In the genomic region with DNA sequence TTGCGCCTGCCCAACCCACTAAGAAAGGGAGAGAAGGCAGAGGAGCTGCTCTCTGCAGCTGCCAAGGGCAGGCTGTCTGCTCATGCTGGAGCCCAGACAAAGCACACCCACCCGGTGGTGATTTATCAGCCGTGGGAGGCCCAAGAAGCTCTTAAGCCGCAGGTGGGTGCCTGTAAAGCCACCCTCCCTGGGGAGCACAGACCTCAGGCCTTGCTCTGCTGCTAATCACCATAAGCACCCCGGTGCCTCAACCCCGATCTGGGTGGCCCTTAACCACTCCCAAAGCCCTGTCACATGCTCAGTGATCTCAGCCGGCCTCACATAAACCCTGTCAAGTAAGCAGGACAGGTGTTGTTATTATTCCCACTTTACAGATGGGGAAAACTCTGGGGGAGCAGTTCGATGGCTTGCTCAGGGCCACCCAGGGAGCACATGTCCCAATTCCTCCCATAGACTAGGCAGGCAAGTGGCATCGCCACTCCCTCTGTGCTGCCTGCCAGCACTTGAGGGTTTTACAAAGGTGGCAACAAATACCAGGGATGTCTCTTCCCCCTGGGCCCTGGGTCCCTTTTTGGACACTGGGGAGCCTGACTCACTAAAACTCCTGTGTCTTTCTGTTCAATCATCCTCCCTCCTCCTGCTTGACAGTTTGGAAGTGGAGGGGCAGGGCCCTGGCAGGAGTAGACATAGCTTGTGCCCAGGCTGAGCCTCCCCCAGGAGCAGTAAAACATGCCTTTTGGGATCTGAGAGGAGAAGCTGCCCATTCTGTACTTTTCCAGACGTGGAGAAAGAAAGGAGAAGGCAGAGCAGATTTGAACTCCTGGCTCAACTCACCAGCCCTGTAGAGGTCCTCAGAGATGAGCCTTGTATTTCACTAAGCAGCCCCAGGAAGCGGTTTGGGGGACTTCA, we compare ENCODE assay signal across 1 cellular context.
TF ChIP-seq lines count a peak whose summit lies in the region.

No MANE protein-coding gene starts in this region.

TF ChIP-seq in HEK293, 187 proteins besides CTCF, POLR2A, EP300 and RAD21 (continued from another document):
- TF ChIP-seq, protein P1, sequence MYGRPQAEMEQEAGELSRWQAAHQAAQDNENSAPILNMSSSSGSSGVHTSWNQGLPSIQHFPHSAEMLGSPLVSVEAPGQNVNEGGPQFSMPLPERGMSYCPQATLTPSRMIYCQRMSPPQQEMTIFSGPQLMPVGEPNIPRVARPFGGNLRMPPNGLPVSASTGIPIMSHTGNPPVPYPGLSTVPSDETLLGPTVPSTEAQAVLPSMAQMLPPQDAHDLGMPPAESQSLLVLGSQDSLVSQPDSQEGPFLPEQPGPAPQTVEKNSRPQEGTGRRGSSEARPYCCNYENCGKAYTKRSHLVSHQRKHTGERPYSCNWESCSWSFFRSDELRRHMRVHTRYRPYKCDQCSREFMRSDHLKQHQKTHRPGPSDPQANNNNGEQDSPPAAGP (tag by site-specific recombination; IDR thresholded peaks at IDR 0.05), result peak; percentile 99
